1 cellular context compared by ENCODE assay signal in genomic region chr11:128574576-128575011, GRCh38.
TF ChIP-seq lines count a peak whose summit lies in the region.

No MANE protein-coding gene starts in this region.

TF ChIP-seq in HepG2, 621 proteins besides CTCF, POLR2A, EP300 and RAD21 (continued from another document):
- TF ChIP-seq RNF219 (CRISPR knock-in tag; IDR thresholded peaks at IDR 0.05) (no peak), USF2 (IDR thresholded peaks at IDR 0.05; ENCODE audit: low read depth, low read length) (0 out of 2 replicates have a peak, but pooled peaks have one; percentile 23), USF2 (CRISPR knock-in tag; IDR thresholded peaks at IDR 0.05; ENCODE audit: borderline replicate concordance) (no peak), PPARG (CRISPR knock-in tag; conservative IDR thresholded peaks at IDR 0.05) (no peak), NFATC3 (CRISPR knock-in tag; IDR thresholded peaks at IDR 0.05) (no peak), ZNF34 (CRISPR knock-in tag; IDR thresholded peaks at IDR 0.05; ENCODE audit: borderline replicate concordance) (no peak), NFRKB (IDR thresholded peaks at IDR 0.05) (no peak), ZNF280B (CRISPR knock-in tag; IDR thresholded peaks at IDR 0.05; ENCODE audit: borderline replicate concordance) (no peak), ZNF646 (CRISPR knock-in tag; IDR thresholded peaks at IDR 0.05) (no peak)
